In the genomic region with DNA sequence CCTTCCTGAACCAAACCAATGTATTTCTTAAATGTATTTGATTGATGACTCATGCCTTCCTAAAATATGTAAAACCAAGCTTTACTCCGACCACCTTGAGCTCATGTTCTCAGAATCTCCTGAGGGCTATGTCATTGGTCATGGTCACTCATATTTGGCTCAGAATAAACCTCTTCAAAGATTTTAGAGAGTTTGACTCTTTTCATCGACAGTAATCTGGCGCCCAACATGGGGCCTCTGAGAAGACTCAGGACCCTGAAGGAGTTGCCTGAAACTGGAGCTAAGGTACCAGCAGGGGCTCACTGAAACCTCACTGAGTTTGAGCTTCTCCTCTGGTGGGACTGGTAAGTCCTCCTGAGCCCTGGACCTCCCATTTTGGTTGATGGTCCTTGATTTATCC, we compare ENCODE assay signal across 17 cellular contexts. TPM values are rescaled to one million over a fixed set of nuclear protein-coding genes. Genes with fewer than 3 reads are reported as not detected.
A peak's percentile ranks its signal among the peaks of the same experiment; 100 is the strongest.
DNase-seq lines count a peak whose midpoint lies in the region; ATAC-seq and TF ChIP-seq lines count a peak whose summit lies in the region.
"Had no signal": no experiment of that assay in that cellular context is flagged by ENCODE, and none has a peak within 500 bp of the region (broad histone marks: within the 10 kb centered on the region; RNA-seq: fewer than 3 reads in every experiment).

No MANE protein-coding gene starts in this region.

- no peaks in the 10 kb centered on the region for H3K4me1 ChIP-seq in mesendoderm (ENCODE audit: control insufficient read depth, low read depth, low read length)
- H3K4me1 ChIP-seq: lower lobe of right lung, parathyroid adenoma had no signal

- no peak overlapping the region for H3K56ac ChIP-seq in mesendoderm (ENCODE audit: low read length)

- H2BK5ac ChIP-seq in mesendoderm (ENCODE audit: low read length): no peak overlapping the region

- no peak overlapping the region for H4K5ac ChIP-seq in mesendoderm (ENCODE audit: low read length)

- DNase-seq in DMS53 (lab: John Stamatoyannopoulos, UW) (peak; percentile 10), DMS53 treated with DMSO at 0.1 percent for 48 hours (lab: John Stamatoyannopoulos, UW; ENCODE audit: unreplicated experiment) (no peak), NCI-H69 (lab: John Stamatoyannopoulos, UW) (peak; percentile 9), choroid plexus epithelial cell (ENCODE audit: low read depth) (peak; percentile 15), mesendoderm (peak; percentile 55), NCI-H2081 treated with DMSO at 0.1 percent for 48 hours (lab: John Stamatoyannopoulos, UW) (no peak), NK-92 (lab: John Stamatoyannopoulos, UW; ENCODE audit: unreplicated experiment) (no peak)
- DNase-seq: 8988T; activated CD4-positive, alpha-beta T cell treated with anti-CD3 and anti-CD28 coated beads for 4 hours; aorta; GDM1; H7; lower lobe of right lung; naive thymus-derived CD4-positive, alpha-beta T cell; NCI-H345 had no signal

- H3K4ac ChIP-seq in mesendoderm (ENCODE audit: low read depth, low read length): no peak overlapping the region

- no peak overlapping the region for H2AK5ac ChIP-seq in mesendoderm (ENCODE audit: low read length)

- H3K23ac ChIP-seq in mesendoderm (ENCODE audit: low read length): no peak overlapping the region

- no peak for TF ChIP-seq CTCF in choroid plexus epithelial cell (conservative IDR thresholded peaks at IDR 0.05; ENCODE audit: low read depth, low read length)

- WGBS in mesendoderm (ENCODE audit: extremely low coverage, insufficient coverage, low lambda C conversion rate): no CpG with 5 or more reads among the region's 3 CpGs

- H3K18ac ChIP-seq in mesendoderm (ENCODE audit: low read length): no peak overlapping the region

- H3K4me3 ChIP-seq in choroid plexus epithelial cell (ENCODE audit: low read depth, low read length): no peak overlapping the region
- H3K4me3 ChIP-seq in mesendoderm (ENCODE audit: low read length): no peak overlapping the region
- H3K4me3 ChIP-seq: lower lobe of right lung had no signal

- H2BK15ac ChIP-seq in mesendoderm (replicated peaks; ENCODE audit: low read depth): no peak overlapping the region

- no peak for TF ChIP-seq POLR2A in GM18505 (IDR thresholded peaks at IDR 0.05; ENCODE audit: borderline replicate concordance, extremely low read depth, insufficient read depth, insufficient read length)

- ATAC-seq in GM18505 (IDR thresholded peaks at IDR 0.05; ENCODE audit: unreplicated experiment): no peak
- ATAC-seq: lower lobe of right lung; naive thymus-derived CD4-positive, alpha-beta T cell had no signal

- no peaks in the 10 kb centered on the region for H3K27me3 ChIP-seq in mesendoderm (ENCODE audit: insufficient read depth, low read length, poor library complexity)

- no peak overlapping the region for H3K27ac ChIP-seq in mesendoderm (ENCODE audit: low read depth, low read length)
- H3K27ac ChIP-seq: lower lobe of right lung, parathyroid adenoma had no signal

- no peak overlapping the region for H3K9ac ChIP-seq in mesendoderm (ENCODE audit: low read length)
- H3K9ac ChIP-seq: parathyroid adenoma had no signal

- no peaks in the 10 kb centered on the region for H3K79me2 ChIP-seq in mesendoderm (ENCODE audit: control insufficient read depth, insufficient read depth, low read length)
- H3K79me2 ChIP-seq: parathyroid adenoma had no signal

- H4K8ac ChIP-seq in mesendoderm (ENCODE audit: low read depth, low read length): no peak overlapping the region

- H3K36me3 ChIP-seq in mesendoderm (ENCODE audit: control insufficient read depth, insufficient read depth, low read length): no peaks in the 10 kb centered on the region
- H3K36me3 ChIP-seq: lower lobe of right lung had no signal

- H3K4me2 ChIP-seq in mesendoderm (ENCODE audit: low read length): no peak overlapping the region

- no peaks in the 10 kb centered on the region for H3K79me1 ChIP-seq in mesendoderm (ENCODE audit: low read length)

- H2BK120ac ChIP-seq in mesendoderm (ENCODE audit: low read depth, low read length): no peak overlapping the region

RNA-seq across cellular contexts. Expression of gene PSMC1, which starts 17.2 kb away (rescaled TPM):
- polyA plus RNA-seq in mesendoderm (2013, experiment 1 of 2): 135 TPM
- 143 TPM for polyA plus RNA-seq in mesendoderm (2013, experiment 2 of 2)

Comparison
In these comparisons a context has a peak if more than half of its experiments do, and no peak if none do; other contexts are left out.
1. DNase-seq: peak in DMS53 (single experiment), NCI-H69 (single experiment), choroid plexus epithelial cell (single experiment) and mesendoderm (single experiment); none in DMS53 treated with DMSO at 0.1 percent for 48 hours (single experiment), NCI-H2081 treated with DMSO at 0.1 percent for 48 hours (single experiment) and NK-92 (single experiment).